Comparison of ENCODE assay signal across 20 cellular contexts in the genomic region with DNA sequence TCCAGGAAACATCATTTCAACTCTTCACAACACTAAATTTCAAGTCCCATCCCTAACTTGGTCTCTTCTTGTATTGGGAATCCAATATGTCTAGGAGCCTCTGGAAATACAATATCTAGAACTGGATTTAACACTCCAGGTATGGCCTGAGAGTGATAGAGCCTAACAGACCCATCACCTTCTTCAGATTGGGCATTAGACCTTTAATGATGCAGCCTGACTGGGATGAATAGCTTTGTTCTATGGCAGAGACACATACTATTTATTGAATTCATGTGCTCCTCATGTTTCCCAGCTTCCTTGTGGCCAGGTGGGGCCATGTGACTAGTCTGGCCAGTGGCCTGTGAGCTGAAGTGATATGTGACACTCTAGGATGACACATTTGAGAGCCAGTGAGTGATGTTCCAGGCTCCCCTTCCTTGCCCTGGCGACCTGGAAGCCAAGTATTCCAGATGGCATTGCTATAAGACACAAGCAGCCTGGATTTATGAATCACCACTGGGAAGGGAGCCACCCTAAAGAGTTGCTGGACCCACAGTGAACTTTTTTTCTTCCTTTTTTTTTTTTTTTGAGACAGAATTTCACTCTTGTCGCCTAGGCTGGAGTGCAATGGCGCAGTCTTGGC. TPM values are rescaled to one million over a fixed set of nuclear protein-coding genes. Genes with fewer than 3 reads are reported as not detected.
"Had no signal": no experiment of that assay in that cellular context is flagged by ENCODE, and none has a peak within 500 bp of the region (broad histone marks: within the 10 kb centered on the region; RNA-seq: fewer than 3 reads in every experiment).

No MANE protein-coding gene starts in this region.

- H3K4me3 ChIP-seq: ascending aorta, left lung, right lobe of liver, testis, upper lobe of left lung had no signal

- ATAC-seq: activated CD4-positive, CD25-positive, alpha-beta regulatory T cell treated with anti-CD3 and anti-CD28 coated beads, Interleukin-2, amount 50 U/mL, for 24 hours; activated naive CD8-positive, alpha-beta T cell treated with anti-CD3 and anti-CD28 coated beads, Interleukin-2, amount 50 U/mL, for 24 hours; activated T-helper 17 cell treated with anti-CD3 and anti-CD28 coated beads, Interleukin-2, amount 50 U/mL, for 72 hours; effector memory CD8-positive, alpha-beta T cell; left lung; right lobe of liver; stimulated activated naive CD8-positive, alpha-beta T cell treated with anti-CD3 and anti-CD28 coated beads, Interleukin-15, amount 100 ng/mL, for 72 hours had no signal

- H3K27ac Mint-ChIP-seq: activated naive CD8-positive, alpha-beta T cell treated with anti-CD3 and anti-CD28 coated beads, Interleukin-2, amount 50 U/mL, for 24 hours; activated T-helper 17 cell treated with anti-CD3 and anti-CD28 coated beads, Interleukin-2, amount 50 U/mL, for 72 hours; effector memory CD8-positive, alpha-beta T cell; stimulated activated naive CD8-positive, alpha-beta T cell treated with anti-CD3 and anti-CD28 coated beads, Interleukin-15, amount 100 ng/mL, for 72 hours; T-helper 2 cell treated with Interferon-gamma antibody and Interleukin-4, amounts not matched to agents 5 μg/mL and 100 μg/mL, for 36 hours had no signal

- DNase-seq: activated naive CD4-positive, alpha-beta T cell treated with Interleukin-2 at 50 U/mL for 16 hours; activated naive CD8-positive, alpha-beta T cell treated with anti-CD3 and anti-CD28 coated beads, Interleukin-2, amount 50 U/mL, for 24 hours; activated T-cell treated with anti-CD3 and anti-CD28 coated beads for 4 hours; dermis blood vessel endothelial cell; effector memory CD8-positive, alpha-beta T cell; hippocampal formation; kidney; left lung; mammary epithelial cell; right lobe of liver; stimulated activated naive CD8-positive, alpha-beta T cell treated with anti-CD3 and anti-CD28 coated beads, Interleukin-15, amount 100 ng/mL, for 72 hours; testis; upper lobe of left lung had no signal

- H3K9me3 Mint-ChIP-seq: activated naive CD8-positive, alpha-beta T cell treated with anti-CD3 and anti-CD28 coated beads, Interleukin-2, amount 50 U/mL, for 24 hours; activated T-helper 17 cell treated with anti-CD3 and anti-CD28 coated beads, Interleukin-2, amount 50 U/mL, for 72 hours; effector memory CD8-positive, alpha-beta T cell; neural crest cell; stimulated activated naive CD8-positive, alpha-beta T cell treated with anti-CD3 and anti-CD28 coated beads, Interleukin-15, amount 100 ng/mL, for 72 hours; T-helper 2 cell treated with Interferon-gamma antibody and Interleukin-4, amounts not matched to agents 5 μg/mL and 100 μg/mL, for 36 hours had no signal

- H3K4me3 Mint-ChIP-seq: activated naive CD8-positive, alpha-beta T cell treated with anti-CD3 and anti-CD28 coated beads, Interleukin-2, amount 50 U/mL, for 24 hours; activated T-helper 17 cell treated with anti-CD3 and anti-CD28 coated beads, Interleukin-2, amount 50 U/mL, for 72 hours; effector memory CD8-positive, alpha-beta T cell; neural crest cell; stimulated activated naive CD8-positive, alpha-beta T cell treated with anti-CD3 and anti-CD28 coated beads, Interleukin-15, amount 100 ng/mL, for 72 hours; T-helper 2 cell treated with Interferon-gamma antibody and Interleukin-4, amounts not matched to agents 5 μg/mL and 100 μg/mL, for 36 hours had no signal

- H3K4me1 Mint-ChIP-seq: activated T-helper 17 cell treated with anti-CD3 and anti-CD28 coated beads, Interleukin-2, amount 50 U/mL, for 72 hours; stimulated activated naive CD8-positive, alpha-beta T cell treated with anti-CD3 and anti-CD28 coated beads, Interleukin-15, amount 100 ng/mL, for 72 hours had no signal

RNA-seq across cellular contexts. Expression of a gene that starts 31.0 kb away (rescaled TPM):
- total RNA-seq: ascending aorta, glomerular endothelial cell, kidney, left lung, pulmonary artery endothelial cell had no signal
